Comparison of ENCODE assay signal across 1 cellular context in genomic region chr12:76548222-76548837, GRCh38.
TF ChIP-seq lines count a peak whose summit lies in the region.

No MANE protein-coding gene starts in this region.

TF ChIP-seq in HepG2, 621 proteins besides CTCF, POLR2A, EP300 and RAD21:
- TF ChIP-seq ZFP91 (CRISPR knock-in tag; IDR thresholded peaks at IDR 0.05; ENCODE audit: borderline replicate concordance) = peak; percentile 61; the same call in 1 of the 2 replicates
- no peak for TF ChIP-seq ZBED4 (CRISPR knock-in tag; IDR thresholded peaks at IDR 0.05; ENCODE audit: borderline replicate concordance)
- TF ChIP-seq ZNF792 (CRISPR knock-in tag; IDR thresholded peaks at IDR 0.05) = 0 out of 2 replicates have a peak, but pooled peaks have one; percentile 39
- TF ChIP-seq ZNF30 (CRISPR knock-in tag; IDR thresholded peaks at IDR 0.05) = no peak
- TF ChIP-seq ZKSCAN5 (CRISPR knock-in tag; IDR thresholded peaks at IDR 0.05) = no peak
- TF ChIP-seq KLF6 (CRISPR knock-in tag; IDR thresholded peaks at IDR 0.05) = no peak
TF ChIP-seq in HepG2: peak in this region for 2.
